In genomic region chr2:108587621-108588020, GRCh38 we compare ENCODE assay signal across 8 cellular contexts. TPM values are rescaled to one million over a fixed set of nuclear protein-coding genes. Genes with fewer than 3 reads are reported as not detected.
A peak's percentile ranks its signal among the peaks of the same experiment; 100 is the strongest.
DNase-seq lines count a peak whose midpoint lies in the region; ATAC-seq, FAIRE-seq and TF ChIP-seq lines count a peak whose summit lies in the region.

No MANE protein-coding gene starts in this region.

- no peak for TF ChIP-seq CTCF in fibroblast of villous mesenchyme (IDR thresholded peaks at IDR 0.05; ENCODE audit: insufficient read depth, low read depth, low read length)
- no peak for TF ChIP-seq CTCF in pancreas (IDR thresholded peaks at IDR 0.05)

- H3K4me3 ChIP-seq in fibroblast of villous mesenchyme (ENCODE audit: low read depth, low read length) = no peak overlapping the region
- no peak overlapping the region for H3K4me3 ChIP-seq in pancreas

- DNase-seq in Caki2 (ENCODE audit: low read depth) = peak; percentile 58
- peak; percentile 27 to 40 for DNase-seq in SW 1271 (lab: John Stamatoyannopoulos, UW)
- DNase-seq in fibroblast of villous mesenchyme (ENCODE audit: low read depth) = peak; percentile 78
- DNase-seq in pancreas = peak in 2 of 6 donors; percentile 28 to 29
- no peak for DNase-seq in SIG-M5 (lab: John Stamatoyannopoulos, UW)
- DNase-seq in HuH-7 (ENCODE audit: low spot score) = no peak
- DNase-seq in stimulated activated CD4-positive, alpha-beta T cell treated with anti-CD3 and anti-CD28 coated beads, Interleukin-2, amount 100 ng/mL, for 48 hours = no peak
- no peak for DNase-seq in G401 (ENCODE audit: low spot score)

- no peaks in the 10 kb centered on the region for H3K9me3 ChIP-seq in pancreas

- H3K4me1 ChIP-seq in pancreas = peaks cover 20 to 37% (median 28%) of the 10 kb centered on the region in 3 donors

- H3K36me3 ChIP-seq in pancreas = no peaks in the 10 kb centered on the region

- WGBS in pancreas, 2 donors = 35 to 59% methylated on average over 6 of the region's 6 CpGs

- peak overlapping the region in 2 of 4 donors; percentile 66 to 80 for H3K27ac ChIP-seq in pancreas

- no peaks in the 10 kb centered on the region for H3K27me3 ChIP-seq in pancreas

- peak; percentile 50 to 74 (median 64) for ATAC-seq in pancreas

- in situ Hi-C loops in Caki2 (cut with HindIII; ENCODE audit: low pct_unique_long_range_greater_than_20kb, low sequenced_read_pairs) = no loop called here
- in situ Hi-C loops in G401 (cut with HindIII; ENCODE audit: low sequenced_read_pairs) = no loop called here

- intact Hi-C loops in pancreas (cut with DNase I) = loop anchor here in 1 of 3 donors (10.0 kb wide), 1 partner anchor 233 kb away; no protein-coding TSS in a partner anchor

- FAIRE-seq in pancreas (lab: Jason Lieb, UNC) = no peak

RNA-seq across cellular contexts. Expression of gene LIMS1, which starts 53.4 kb away (rescaled TPM):
- 156 and 173 TPM in 2 replicates for total RNA-seq in Caki2 (2014; rRNA removed; shearing (Covaris generic); ENCODE audit: low replicate concordance)
- total RNA-seq in fibroblast of villous mesenchyme (152 and 162 TPM in 2 replicates), pancreas (10 to 100 TPM; 16.3 to 45.7 (median 18.2) TPM)
- 1 to 10 TPM; 7.9 to 9.4 TPM for polyA plus RNA-seq in pancreas
- 18.3 and 68.3 TPM in 2 replicates for total RNA-seq in G401 (2014; rRNA removed; shearing (Covaris generic))

Comparison
In these comparisons a context has a peak if more than half of its experiments do, and no peak if none do; other contexts are left out.
1. DNase-seq: peak in Caki2 (single experiment), SW 1271 (2 of 2) and fibroblast of villous mesenchyme (single experiment); none in SIG-M5 (single experiment), HuH-7 (single experiment), stimulated activated CD4-positive, alpha-beta T cell treated with anti-CD3 and anti-CD28 coated beads, Interleukin-2, amount 100 ng/mL, for 48 hours (0 of 2) and G401 (single experiment).